12 cellular contexts compared by ENCODE assay signal in genomic region chr7:37704434-37704833, GRCh38. TPM values are rescaled to one million over a fixed set of nuclear protein-coding genes. Genes with fewer than 3 reads are reported as not detected.
A peak's percentile ranks its signal among the peaks of the same experiment; 100 is the strongest.
DNase-seq lines count a peak whose midpoint lies in the region; ATAC-seq, FAIRE-seq and TF ChIP-seq lines count a peak whose summit lies in the region.
"Not testable (repeated sequence)": the region's sequence is repeated elsewhere in the genome, so short reads cannot be mapped to it uniquely, and the experiment has no call there.
"Had no signal": no experiment of that assay in that cellular context is flagged by ENCODE, and none has a peak within 500 bp of the region (broad histone marks: within the 10 kb centered on the region; RNA-seq: fewer than 3 reads in every experiment).

No MANE protein-coding gene starts in this region.

- not testable (repeated sequence) for H3K4me3 Mint-ChIP-seq in dendritic cell treated with granulocyte-macrophage colony-stimulating factor and Interleukin-4, amounts not matched to agents 40 ng/mL and 50 ng/mL, for 4 days; natural killer cell treated with Interleukin-12 subunit alpha and Interleukin-12 subunit beta and Interleukin-15 and Interleukin-18, amount 100 ng/mL, for 72 hours
- peak overlapping the region in 2 of 5 donors; percentile 20 to 35 for H3K4me3 Mint-ChIP-seq in immature natural killer cell

- H3K36me3 Mint-ChIP-seq in dendritic cell treated with granulocyte-macrophage colony-stimulating factor and Interleukin-4, amounts not matched to agents 40 ng/mL and 50 ng/mL, for 4 days (ENCODE audit: low read depth), result peaks cover 71% of the 10 kb centered on the region
- H3K36me3 Mint-ChIP-seq in immature natural killer cell, result peaks cover 12 to 23% (median 17%) of the 10 kb centered on the region in 3 donors
- H3K36me3 Mint-ChIP-seq in natural killer cell treated with Interleukin-12 subunit alpha and Interleukin-12 subunit beta and Interleukin-15 and Interleukin-18, amount 100 ng/mL, for 72 hours, result not testable (repeated sequence)

- CTCF ChIA-PET in HEK293 (lab: Yijun Ruan, JAX), result interaction anchor here (0.7 kb wide), 1 partner anchor 130 kb away, joined by 3 read pairs; no protein-coding TSS in a partner anchor

- intact Hi-C loops in dendritic cell treated with granulocyte-macrophage colony-stimulating factor and Interleukin-4, amounts not matched to agents 40 ng/mL and 50 ng/mL, for 4 days (cut with micrococcal nuclease), result not testable (repeated sequence)

- peak; percentile 20 for FAIRE-seq in GM12891 (lab: Jason Lieb, UNC)

- not testable (repeated sequence) for TF ChIP-seq CTCF in HEK293 (tag by site-specific recombination; IDR thresholded peaks at IDR 0.05); WERI-Rb-1 (IDR thresholded peaks at IDR 0.05; ENCODE audit: low read depth, low read length)

- H3K4me3 ChIP-seq in HEK293 (ENCODE audit: low read depth, low read length); WERI-Rb-1 (ENCODE audit: low read depth, low read length): not testable (repeated sequence)

- H3K27me3 Mint-ChIP-seq in dendritic cell treated with granulocyte-macrophage colony-stimulating factor and Interleukin-4, amounts not matched to agents 40 ng/mL and 50 ng/mL, for 4 days; immature natural killer cell (ENCODE audit: low read depth in 3 of 3); natural killer cell treated with Interleukin-12 subunit alpha and Interleukin-12 subunit beta and Interleukin-15 and Interleukin-18, amount 100 ng/mL, for 72 hours: not testable (repeated sequence)

- not testable (repeated sequence) for H3K36me3 ChIP-seq in HEK293 (ENCODE audit: control insufficient read depth in 2 of 2, insufficient read depth in 1 of 2, low read length in 2 of 2); WERI-Rb-1

- not testable (repeated sequence) for H3K9me3 ChIP-seq in HEK293 (ENCODE audit: control insufficient read depth, insufficient read depth, low read depth, low read length); WERI-Rb-1 (ENCODE audit: severe bottlenecking)

- POLR2A ChIA-PET in HEK293 (lab: Yijun Ruan, JAX), result not testable (repeated sequence)

- not testable (repeated sequence) for H3K27me3 ChIP-seq in WERI-Rb-1 (ENCODE audit: insufficient read depth, low read depth, severe bottlenecking)

- H3K27ac ChIP-seq in HEK293 (ENCODE audit: extremely low read depth, low read depth, low read length), result not testable (repeated sequence)
- H3K27ac ChIP-seq in WERI-Rb-1, result peak overlapping the region; percentile 1; the same call in 1 of the 2 replicates

- not testable (repeated sequence) for H3K4me1 ChIP-seq in HEK293 (ENCODE audit: control insufficient read depth, insufficient read depth, low read length)

- peaks cover 49% of the 10 kb centered on the region for H3K4me1 Mint-ChIP-seq in dendritic cell treated with granulocyte-macrophage colony-stimulating factor and Interleukin-4, amounts not matched to agents 40 ng/mL and 50 ng/mL, for 4 days (ENCODE audit: low read depth)
- H3K4me1 Mint-ChIP-seq in immature natural killer cell, result peaks cover 73 to 89% of the 10 kb centered on the region in 2 donors
- peaks cover 29 to 32% of the 10 kb centered on the region in 2 donors for H3K4me1 Mint-ChIP-seq in natural killer cell treated with Interleukin-12 subunit alpha and Interleukin-12 subunit beta and Interleukin-15 and Interleukin-18, amount 100 ng/mL, for 72 hours (ENCODE audit: low read depth in 2 of 2)

- ATAC-seq in natural killer cell treated with Interleukin-12 subunit alpha and Interleukin-12 subunit beta and Interleukin-15 and Interleukin-18, amount 100 ng/mL, for 72 hours, result peak in 1 of 2 donors; percentile 56

- DNase-seq in GM12891 (ENCODE audit: insufficient read length, low spot score); immature natural killer cell; natural killer cell treated with Interleukin-12 subunit alpha and Interleukin-12 subunit beta and Interleukin-15 and Interleukin-18, amount 100 ng/mL, for 72 hours (ENCODE audit: low spot score): not testable (repeated sequence)
- peak; percentile 49 for DNase-seq in WERI-Rb-1

- not testable (repeated sequence) for TF ChIP-seq POLR2A in GM12891 (IDR thresholded peaks at IDR 0.05; ENCODE audit: low read depth, low read length)

- peak overlapping the region; percentile 46 for H3K27ac Mint-ChIP-seq in dendritic cell treated with granulocyte-macrophage colony-stimulating factor and Interleukin-4, amounts not matched to agents 40 ng/mL and 50 ng/mL, for 4 days
- peak overlapping the region; percentile 51 to 86 (median 78) for H3K27ac Mint-ChIP-seq in immature natural killer cell
- peak overlapping the region; percentile 6 to 73 for H3K27ac Mint-ChIP-seq in natural killer cell treated with Interleukin-12 subunit alpha and Interleukin-12 subunit beta and Interleukin-15 and Interleukin-18, amount 100 ng/mL, for 72 hours

- H3K9me3 Mint-ChIP-seq in dendritic cell treated with granulocyte-macrophage colony-stimulating factor and Interleukin-4, amounts not matched to agents 40 ng/mL and 50 ng/mL, for 4 days; immature natural killer cell; natural killer cell treated with Interleukin-12 subunit alpha and Interleukin-12 subunit beta and Interleukin-15 and Interleukin-18, amount 100 ng/mL, for 72 hours: not testable (repeated sequence)

TF ChIP-seq in HEK293, 187 proteins besides CTCF, POLR2A, EP300 and RAD21:
- TF ChIP-seq ZIC2 (tag by site-specific recombination; IDR thresholded peaks at IDR 0.05) (peak; percentile 24; the same call in 1 of the 2 replicates), GLIS1 (tag by site-specific recombination; IDR thresholded peaks at IDR 0.05) (peak; percentile 40; the same call in 1 of the 2 replicates)

RNA-seq across cellular contexts. Expression of gene GPR141, which starts 20.9 kb away (rescaled TPM):
- polyA plus RNA-seq in GM12891 (2012; ENCODE audit: low read depth, missing spikeins), result 3.9 TPM
- 10 to 100 TPM in 2 of 3 donors, 1 to 10 TPM in 1; 9.4 to 24.8 (median 24.3) TPM for polyA plus RNA-seq in immature natural killer cell
- total RNA-seq in natural killer cell treated with Interleukin-12 subunit alpha and Interleukin-12 subunit beta and Interleukin-15 and Interleukin-18, amount 100 ng/mL, for 72 hours, result 1 to 10 TPM in 1 of 2 donors, not detected in 1; 1.2 TPM
- total RNA-seq: Calu3; CD4-positive, alpha-beta memory T cell; Daoy; G401; H7; HFFc6 had no signal
- polyA plus RNA-seq: CD4-positive, alpha-beta memory T cell had no signal
